Comparison of ENCODE assay signal across 15 cellular contexts in the genomic region with DNA sequence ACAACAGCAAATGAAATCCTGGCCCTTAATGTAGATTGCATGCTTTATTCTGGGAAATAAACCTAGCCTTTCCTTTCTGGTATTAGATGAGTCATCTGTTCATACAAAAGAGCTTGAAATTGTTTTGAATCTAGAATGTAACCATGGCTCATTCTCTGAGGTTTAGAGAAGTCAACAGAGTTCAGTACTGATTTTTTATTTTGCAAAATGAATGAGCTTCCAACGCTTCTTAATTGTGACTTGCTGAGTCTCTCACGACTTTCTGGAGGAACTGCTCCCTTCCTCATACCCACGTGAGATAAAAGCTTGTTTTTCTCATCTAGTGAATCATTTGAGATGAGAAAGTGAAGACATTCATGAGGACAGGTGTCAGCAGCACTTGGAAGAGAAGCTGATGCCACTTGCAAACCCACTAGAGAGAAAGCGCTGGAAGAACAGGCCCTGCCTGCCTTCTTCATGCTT.
DNase-seq lines count a peak whose midpoint lies in the region; ATAC-seq and TF ChIP-seq lines count a peak whose summit lies in the region.
"Had no signal": no experiment of that assay in that cellular context is flagged by ENCODE, and none has a peak within 500 bp of the region (broad histone marks: within the 10 kb centered on the region; RNA-seq: fewer than 3 reads in every experiment).

No MANE protein-coding gene starts in this region.

- H3K27me3 Mint-ChIP-seq in activated T-cell treated with anti-CD3 and anti-CD28 coated beads, Interleukin-2, amount 50 U/mL, for 24 hours: no peaks in the 10 kb centered on the region
- no peaks in the 10 kb centered on the region for H3K27me3 Mint-ChIP-seq in activated T-cell treated with anti-CD3 and anti-CD28 coated beads, Interleukin-2, amount 50 U/mL, for 4 hours (ENCODE audit: low read depth)

- BruUV-seq in PC-9 (replicated peaks; lab: Mats Ljungman, UMichigan): no TSS peak

- CTCF ChIA-PET in PC-9 (lab: Charles Lee): no interaction called here

- H4K20me1 ChIP-seq in PC-9 (ENCODE audit: insufficient read depth): no peaks in the 10 kb centered on the region

- H3K9me3 ChIP-seq in PC-9 (ENCODE audit: insufficient read depth, low read depth): no peaks in the 10 kb centered on the region
- H3K9me3 ChIP-seq: ascending aorta, esophagus muscularis mucosa, upper lobe of left lung had no signal

- H3K27me3 ChIP-seq in PC-9 (ENCODE audit: insufficient read depth, low read depth): peaks cover 5% of the 10 kb centered on the region; the same call in 1 of the 2 replicates
- H3K27me3 ChIP-seq: ascending aorta, esophagus muscularis mucosa, upper lobe of left lung had no signal

- no peaks in the 10 kb centered on the region for H3K36me3 ChIP-seq in PC-9 (ENCODE audit: low read depth)
- H3K36me3 ChIP-seq: ascending aorta, esophagus muscularis mucosa, upper lobe of left lung had no signal

- H3K79me2 ChIP-seq in PC-9 (ENCODE audit: low read depth): no peaks in the 10 kb centered on the region

- TF ChIP-seq CTCF in PC-9 (conservative IDR thresholded peaks at IDR 0.05): no peak

- no peaks in the 10 kb centered on the region for H3K9me3 Mint-ChIP-seq in activated T-cell treated with anti-CD3 and anti-CD28 coated beads, Interleukin-2, amount 50 U/mL, for 24 hours
- H3K9me3 Mint-ChIP-seq in activated T-cell treated with anti-CD3 and anti-CD28 coated beads, Interleukin-2, amount 50 U/mL, for 4 hours: no peaks in the 10 kb centered on the region
- peaks cover 3% of the 10 kb centered on the region for H3K9me3 Mint-ChIP-seq in stimulated activated effector memory CD8-positive, alpha-beta T cell treated with anti-CD3 and anti-CD28 coated beads, Interleukin-12 subunit alpha, Interleukin-12 subunit beta, amount 100 ng/mL, for 72 hours

- no peaks in the 10 kb centered on the region for H3K9me2 ChIP-seq in PC-9 (ENCODE audit: insufficient read depth)

- ATAC-seq in HG03025 (IDR thresholded peaks at IDR 0.05; ENCODE audit: low FRiP score, unreplicated experiment): peak; percentile 31
- peak; percentile 87 to 89 for ATAC-seq in activated T-cell treated with anti-CD3 and anti-CD28 coated beads, Interleukin-2, amount 50 U/mL, for 4 hours
- peak; percentile 89 for ATAC-seq in stimulated activated effector memory CD8-positive, alpha-beta T cell treated with anti-CD3 and anti-CD28 coated beads, Interleukin-12 subunit alpha, Interleukin-12 subunit beta, amount 100 ng/mL, for 72 hours
- ATAC-seq: Panc1 had no signal

- H3K4me3 ChIP-seq in PC-9: no peak overlapping the region
- H3K4me3 ChIP-seq: ascending aorta, esophagus muscularis mucosa, upper lobe of left lung had no signal

- H3K4me1 ChIP-seq in PC-9 (replicated peaks; ENCODE audit: insufficient read depth): no peaks in the 10 kb centered on the region
- H3K4me1 ChIP-seq: ascending aorta, upper lobe of left lung had no signal

- no peak overlapping the region for H3K4me2 ChIP-seq in PC-9

- H3F3A ChIP-seq in PC-9 (ENCODE audit: insufficient read depth, low read depth): no peaks in the 10 kb centered on the region

- DNase-seq in activated T-cell treated with anti-CD3 and anti-CD28 coated beads, Interleukin-2, amount 50 U/mL, for 24 hours: no peak
- no peak for DNase-seq in activated T-cell treated with anti-CD3 and anti-CD28 coated beads, Interleukin-2, amount 50 U/mL, for 1 hour
- DNase-seq in activated T-cell treated with anti-CD3 and anti-CD28 coated beads, Interleukin-2, amount 50 U/mL, for 4 hours: no peak
- no peak for DNase-seq in stimulated activated effector memory CD8-positive, alpha-beta T cell treated with anti-CD3 and anti-CD28 coated beads, Interleukin-12 subunit alpha, Interleukin-12 subunit beta, amount 100 ng/mL, for 72 hours (ENCODE audit: low spot score in 2 of 2)
- DNase-seq in PC-9 (no peak), ureter (ENCODE audit: low spot score) (no peak), NCI-H2227 (lab: John Stamatoyannopoulos, UW; ENCODE audit: unreplicated experiment) (no peak)
- DNase-seq: kidney glomerular epithelial cell, NCI-H1436, occipital lobe, upper lobe of left lung had no signal

- peak overlapping the region; percentile 2 for H3K4me3 Mint-ChIP-seq in activated T-cell treated with anti-CD3 and anti-CD28 coated beads, Interleukin-2, amount 50 U/mL, for 24 hours
- no peak overlapping the region for H3K4me3 Mint-ChIP-seq in activated T-cell treated with anti-CD3 and anti-CD28 coated beads, Interleukin-2, amount 50 U/mL, for 4 hours
- no peak overlapping the region for H3K4me3 Mint-ChIP-seq in stimulated activated effector memory CD8-positive, alpha-beta T cell treated with anti-CD3 and anti-CD28 coated beads, Interleukin-12 subunit alpha, Interleukin-12 subunit beta, amount 100 ng/mL, for 72 hours

- H3K4me1 Mint-ChIP-seq in activated T-cell treated with anti-CD3 and anti-CD28 coated beads, Interleukin-2, amount 50 U/mL, for 24 hours (ENCODE audit: low read depth): peaks cover 35% of the 10 kb centered on the region
- H3K4me1 Mint-ChIP-seq in activated T-cell treated with anti-CD3 and anti-CD28 coated beads, Interleukin-2, amount 50 U/mL, for 4 hours (ENCODE audit: low read depth): peaks cover 30% of the 10 kb centered on the region
- H3K4me1 Mint-ChIP-seq in stimulated activated effector memory CD8-positive, alpha-beta T cell treated with anti-CD3 and anti-CD28 coated beads, Interleukin-12 subunit alpha, Interleukin-12 subunit beta, amount 100 ng/mL, for 72 hours: peaks cover 31% of the 10 kb centered on the region

- intact Hi-C loops in PC-9 (cut with micrococcal nuclease; ENCODE audit: unreplicated experiment): no loop called here

- H2AFZ ChIP-seq in PC-9: no peak overlapping the region

- POLR2A ChIA-PET in PC-9 (lab: Charles Lee; ENCODE audit: unreplicated experiment): no interaction called here

- peak overlapping the region; percentile 89 for H3K27ac Mint-ChIP-seq in activated T-cell treated with anti-CD3 and anti-CD28 coated beads, Interleukin-2, amount 50 U/mL, for 24 hours
- peak overlapping the region; percentile 82 for H3K27ac Mint-ChIP-seq in stimulated activated effector memory CD8-positive, alpha-beta T cell treated with anti-CD3 and anti-CD28 coated beads, Interleukin-12 subunit alpha, Interleukin-12 subunit beta, amount 100 ng/mL, for 72 hours

- no peak overlapping the region for H3K27ac ChIP-seq in PC-9
- H3K27ac ChIP-seq: ascending aorta, esophagus muscularis mucosa, upper lobe of left lung had no signal

- no peaks in the 10 kb centered on the region for H3K36me3 Mint-ChIP-seq in activated T-cell treated with anti-CD3 and anti-CD28 coated beads, Interleukin-2, amount 50 U/mL, for 24 hours (ENCODE audit: low read depth)
- H3K36me3 Mint-ChIP-seq in activated T-cell treated with anti-CD3 and anti-CD28 coated beads, Interleukin-2, amount 50 U/mL, for 4 hours (ENCODE audit: insufficient read depth): no peaks in the 10 kb centered on the region
- no peaks in the 10 kb centered on the region for H3K36me3 Mint-ChIP-seq in stimulated activated effector memory CD8-positive, alpha-beta T cell treated with anti-CD3 and anti-CD28 coated beads, Interleukin-12 subunit alpha, Interleukin-12 subunit beta, amount 100 ng/mL, for 72 hours

Comparison
In these comparisons a context has a peak if more than half of its experiments do, and no peak if none do; other contexts are left out.
1. ATAC-seq: peak in every context shown above with its lines; median percentile 89 in stimulated activated effector memory CD8-positive, alpha-beta T cell treated with anti-CD3 and anti-CD28 coated beads, Interleukin-12 subunit alpha, Interleukin-12 subunit beta, amount 100 ng/mL, for 72 hours; 88 in activated T-cell treated with anti-CD3 and anti-CD28 coated beads, Interleukin-2, amount 50 U/mL, for 4 hours; 31 in HG03025.